23 cellular contexts compared by ENCODE assay signal in the genomic region with DNA sequence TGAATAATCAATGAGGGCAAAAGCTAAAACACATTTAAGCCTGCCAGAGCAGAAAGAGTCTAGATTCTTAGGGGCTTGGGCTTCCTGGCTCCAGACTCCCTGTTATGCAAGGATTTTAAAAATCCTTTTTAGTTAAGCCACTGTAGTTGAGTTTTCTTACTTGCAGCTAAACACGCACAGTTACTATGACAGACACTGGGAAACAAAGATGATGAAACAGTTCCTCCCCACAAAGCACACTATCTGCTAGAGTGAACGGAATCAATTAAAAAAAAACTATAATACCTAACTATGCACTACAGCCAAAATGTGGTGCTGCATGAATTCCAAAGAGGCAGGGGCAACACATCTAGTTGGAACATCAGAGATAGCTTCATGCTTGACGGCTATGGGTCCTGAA. TPM values are rescaled to one million over a fixed set of nuclear protein-coding genes. Genes with fewer than 3 reads are reported as not detected.
DNase-seq lines count a peak whose midpoint lies in the region; ATAC-seq and TF ChIP-seq lines count a peak whose summit lies in the region.
"Had no signal": no experiment of that assay in that cellular context is flagged by ENCODE, and none has a peak within 500 bp of the region (broad histone marks: within the 10 kb centered on the region; RNA-seq: fewer than 3 reads in every experiment).

No MANE protein-coding gene starts in this region.

- peak; percentile 47 for DNase-seq in SIG-M5 treated with dmso at 0.1 percent for 504 hours (lab: John Stamatoyannopoulos, UW; ENCODE audit: unreplicated experiment)
- no peak for DNase-seq in SIG-M5 (lab: John Stamatoyannopoulos, UW)
- peak; percentile 63 for DNase-seq in KBM-7
- DNase-seq in SK-N-MC (ENCODE audit: low read depth, low spot score): peak; percentile 30
- peak; percentile 19 for DNase-seq in fibroblast of the aortic adventitia (ENCODE audit: low read depth)
- DNase-seq in thyroid gland: no peak
- no peak for DNase-seq in foreskin keratinocyte
- DNase-seq: 8988T; activated CD4-positive, alpha-beta T cell treated with anti-CD3 and anti-CD28 coated beads, Interleukin-2, amount 50 U/mL, for 1 hour; activated naive CD8-positive, alpha-beta T cell treated with anti-CD3 and anti-CD28 coated beads, Interleukin-2, amount 10 ng/mL, durations not matched to agents 7 days and 5 days; CD8-positive, alpha-beta T cell; central memory CD4-positive, alpha-beta T cell; GM23248; HFFc6; left ventricle myocardium inferior; NCI-H1417; NCI-H2029 treated with DMSO at 0.1 percent for 48 hours; stomach; T-helper 9 cell had no signal

- H3K36me3 ChIP-seq in SK-N-MC (ENCODE audit: insufficient read depth, low read length): no peaks in the 10 kb centered on the region
- H3K36me3 ChIP-seq in thyroid gland: no peaks in the 10 kb centered on the region
- H3K36me3 ChIP-seq: left ventricle myocardium inferior, tibial nerve had no signal

- H3K27ac ChIP-seq in SK-N-MC (peak overlapping the region; percentile 85), thyroid gland (no peak overlapping the region), foreskin keratinocyte (no peak overlapping the region)
- H3K27ac ChIP-seq: GM23248, left ventricle myocardium inferior, skin epidermis, stomach, tibial nerve had no signal

- H3K27me3 ChIP-seq in thyroid gland (no peaks in the 10 kb centered on the region), foreskin keratinocyte (no peaks in the 10 kb centered on the region)
- H3K27me3 ChIP-seq: stomach, tibial nerve had no signal

- ATAC-seq in HG03460 (IDR thresholded peaks at IDR 0.05; ENCODE audit: unreplicated experiment): no peak
- ATAC-seq in foreskin keratinocyte: no peak
- ATAC-seq: activated T-helper 17 cell treated with anti-CD3 and anti-CD28 coated beads, Interleukin-2, amount 50 U/mL, for 72 hours; CD8-positive, alpha-beta T cell had no signal

- WGBS in thyroid gland, 2 donors: 91 to 95% methylated on average over 3 of the region's 3 CpGs

- intact Hi-C loops in thyroid gland (cut with DNase I): no loop called here

- H3K4me3 ChIP-seq in SK-N-MC: no peak overlapping the region; the same call in 1 of the 2 replicates
- no peak overlapping the region for H3K4me3 ChIP-seq in fibroblast of the aortic adventitia (ENCODE audit: low read depth, low read length)
- H3K4me3 ChIP-seq in thyroid gland (replicated peaks in 1 of 3): no peak overlapping the region
- H3K4me3 ChIP-seq: GM23248, left ventricle myocardium inferior, skin epidermis, stomach, tibial nerve had no signal

- H3K9ac ChIP-seq in SK-N-MC (ENCODE audit: insufficient read length): no peak overlapping the region
- H3K9ac ChIP-seq: GM23248 had no signal

- TF ChIP-seq CTCF in fibroblast of the aortic adventitia (IDR thresholded peaks at IDR 0.05; ENCODE audit: insufficient read depth, low read length) (no peak), thyroid gland (IDR thresholded peaks at IDR 0.05) (no peak), foreskin keratinocyte (conservative IDR thresholded peaks at IDR 0.05) (no peak)

- H3K9me3 ChIP-seq in SK-N-MC (ENCODE audit: low read depth, low read length) (no peaks in the 10 kb centered on the region), thyroid gland (no peaks in the 10 kb centered on the region)
- H3K9me3 ChIP-seq: left ventricle myocardium inferior, stomach, tibial nerve had no signal

- no peak for TF ChIP-seq POLR2A in thyroid gland (IDR thresholded peaks at IDR 0.05)

- in situ Hi-C loops in KBM-7 (cut with MboI; ENCODE audit: low pct_unique_long_range_greater_than_20kb, low sequenced_read_pairs): no loop called here

- H3K4me1 ChIP-seq in thyroid gland: peaks cover 8 to 13% of the 10 kb centered on the region in 2 donors
- peaks cover 8% of the 10 kb centered on the region for H3K4me1 ChIP-seq in foreskin keratinocyte

RNA-seq across cellular contexts. Expression of gene RPS6KA5, which starts 28.2 kb away (rescaled TPM):
- total RNA-seq in fibroblast of the aortic adventitia (ENCODE audit: low replicate concordance): 5.0 and 8.0 TPM in 2 replicates
- total RNA-seq in thyroid gland: 10 to 100 TPM in 1 of 4 donors, 1 to 10 TPM in 3; 6.4 to 17.4 (median 8.9) TPM
- 2.4 and 3.1 TPM in 2 replicates for total RNA-seq in foreskin keratinocyte
- polyA plus RNA-seq in foreskin keratinocyte: 0.36 and 0.60 TPM in 2 replicates

Comparison
In these comparisons a context has a peak if more than half of its experiments do, and no peak if none do; other contexts are left out.
1. DNase-seq: peak in SIG-M5 treated with dmso at 0.1 percent for 504 hours (single experiment), KBM-7 (single experiment), SK-N-MC (single experiment) and fibroblast of the aortic adventitia (single experiment); none in SIG-M5 (single experiment), thyroid gland (0 of 2) and foreskin keratinocyte (0 of 2).